20 cellular contexts compared by ENCODE assay signal in genomic region chr13:36543671-36544070, GRCh38.
DNase-seq lines count a peak whose midpoint lies in the region; ATAC-seq and TF ChIP-seq lines count a peak whose summit lies in the region.
"Had no signal": no experiment of that assay in that cellular context is flagged by ENCODE, and none has a peak within 500 bp of the region (broad histone marks: within the 10 kb centered on the region; RNA-seq: fewer than 3 reads in every experiment).

No MANE protein-coding gene starts in this region.

- H3K4me1 ChIP-seq in GM23338 (ENCODE audit: insufficient read depth): no peaks in the 10 kb centered on the region; the same call in 1 of the 2 replicates
- H3K4me1 ChIP-seq in right cardiac atrium (ENCODE audit: control insufficient read depth, insufficient read depth, low read length): no peaks in the 10 kb centered on the region
- no peaks in the 10 kb centered on the region for H3K4me1 ChIP-seq in tibial artery
- H3K4me1 ChIP-seq: psoas muscle, testis had no signal

- H3K4me1 Mint-ChIP-seq in GM23338: peaks cover 12% of the 10 kb centered on the region
- no peaks in the 10 kb centered on the region for H3K4me1 Mint-ChIP-seq in activated T-cell treated with anti-CD3 and anti-CD28 coated beads, Interleukin-2, amount 50 U/mL, for 4 hours (ENCODE audit: low read depth)
- H3K4me1 Mint-ChIP-seq: T-cell had no signal

- H3K79me2 ChIP-seq in GM23338 (replicated peaks; ENCODE audit: insufficient read depth): no peaks in the 10 kb centered on the region

- H3K27ac ChIP-seq in GM23338 (ENCODE audit: low read depth): no peak overlapping the region
- H3K27ac ChIP-seq in right cardiac atrium (ENCODE audit: low read length): no peak overlapping the region
- no peak overlapping the region for H3K27ac ChIP-seq in tibial artery
- H3K27ac ChIP-seq: psoas muscle, testis had no signal

- TF ChIP-seq CTCF in GM23338 (conservative IDR thresholded peaks at IDR 0.05; ENCODE audit: low read depth in 2 of 2): no peak
- no peak for TF ChIP-seq CTCF in tibial artery (IDR thresholded peaks at IDR 0.05)

- H2AFZ ChIP-seq in GM23338: peak overlapping the region; percentile 83

- peaks cover 12% of the 10 kb centered on the region for H3K9me3 Mint-ChIP-seq in GM23338
- peaks cover 17% of the 10 kb centered on the region for H3K9me3 Mint-ChIP-seq in activated T-cell treated with anti-CD3 and anti-CD28 coated beads, Interleukin-2, amount 50 U/mL, for 4 hours

- intact Hi-C loops in right cardiac atrium (cut with DNase I) (no loop called here), tibial artery (cut with DNase I; ENCODE audit: low total_unique reads) (no loop called here)

- H3K27me3 ChIP-seq in GM23338 (ENCODE audit: insufficient read depth) (no peaks in the 10 kb centered on the region), right cardiac atrium (ENCODE audit: control insufficient read depth, insufficient read depth) (no peaks in the 10 kb centered on the region), tibial artery (no peaks in the 10 kb centered on the region)
- H3K27me3 ChIP-seq: testis had no signal

- DNase-seq in GM23338 (ENCODE audit: low spot score) (no peak), NCI-H187 (lab: John Stamatoyannopoulos, UW) (peak; percentile 67 to 79), NCI-H774 (lab: John Stamatoyannopoulos, UW) (peak; percentile 42), right cardiac atrium (no peak), tibial artery (no peak)
- DNase-seq in activated T-cell treated with anti-CD3 and anti-CD28 coated beads, Interleukin-2, amount 50 U/mL, for 4 hours: no peak
- DNase-seq: activated CD4-positive, alpha-beta T cell treated with anti-CD3 and anti-CD28 coated beads, Interleukin-2, amount 50 U/mL, for 4 hours; activated naive CD4-positive, alpha-beta T cell treated with anti-CD3 and anti-CD28 coated beads, Interleukin-2, amount 50 U/mL, for 16 hours; activated T-cell treated with anti-CD3 and anti-CD28 coated beads for 4 hours; AML-193; cortex of kidney; Kasumi-1; NCI-H2107; psoas muscle; RPMI8226; T-cell; testis had no signal

- peaks cover 10% of the 10 kb centered on the region for H3K36me3 Mint-ChIP-seq in GM23338 (ENCODE audit: low read depth)
- H3K36me3 Mint-ChIP-seq in activated T-cell treated with anti-CD3 and anti-CD28 coated beads, Interleukin-2, amount 50 U/mL, for 4 hours (ENCODE audit: insufficient read depth): no peaks in the 10 kb centered on the region
- H3K36me3 Mint-ChIP-seq: T-cell had no signal

- H3K9me2 ChIP-seq in GM23338 (ENCODE audit: insufficient read depth): no peaks in the 10 kb centered on the region

- 15% methylated on average over 4 of the region's 4 CpGs for WGBS in right cardiac atrium

- H3K9me3 ChIP-seq in right cardiac atrium (ENCODE audit: control insufficient read depth, low read length): no peaks in the 10 kb centered on the region
- peaks cover 0 to 11% (median 6%) of the 10 kb centered on the region in 3 donors for H3K9me3 ChIP-seq in tibial artery
- H3K9me3 ChIP-seq: testis had no signal

- H3K4me3 ChIP-seq in GM23338 (no peak overlapping the region), right cardiac atrium (ENCODE audit: low read length) (no peak overlapping the region), tibial artery (no peak overlapping the region)
- H3K4me3 ChIP-seq: psoas muscle, testis had no signal

- H3K4me3 Mint-ChIP-seq in GM23338: no peak overlapping the region
- no peak overlapping the region for H3K4me3 Mint-ChIP-seq in activated T-cell treated with anti-CD3 and anti-CD28 coated beads, Interleukin-2, amount 50 U/mL, for 4 hours
- H3K4me3 Mint-ChIP-seq: nephron, T-cell had no signal

- no peaks in the 10 kb centered on the region for H3F3A ChIP-seq in GM23338 (replicated peaks; ENCODE audit: low read depth)

- no peak overlapping the region for H3K4me2 ChIP-seq in GM23338

- H3K27ac Mint-ChIP-seq in GM23338: no peak overlapping the region
- H3K27ac Mint-ChIP-seq: T-cell had no signal

- H3K36me3 ChIP-seq in GM23338 (ENCODE audit: insufficient read depth) (no peaks in the 10 kb centered on the region), tibial artery (no peaks in the 10 kb centered on the region)

- H3K27me3 Mint-ChIP-seq in GM23338 (ENCODE audit: insufficient read depth, low read depth, poor library complexity): peaks cover 3% of the 10 kb centered on the region
- no peaks in the 10 kb centered on the region for H3K27me3 Mint-ChIP-seq in activated T-cell treated with anti-CD3 and anti-CD28 coated beads, Interleukin-2, amount 50 U/mL, for 4 hours (ENCODE audit: low read depth)

- ATAC-seq in GM23338 (no peak), right cardiac atrium (peak; percentile 31 to 61), GM21717 (IDR thresholded peaks at IDR 0.05; ENCODE audit: unreplicated experiment) (no peak), GM21381 (IDR thresholded peaks at IDR 0.05; ENCODE audit: unreplicated experiment) (no peak)
- no peak for ATAC-seq in activated T-cell treated with anti-CD3 and anti-CD28 coated beads, Interleukin-2, amount 50 U/mL, for 4 hours
- ATAC-seq: psoas muscle, T-cell had no signal

- no peaks in the 10 kb centered on the region for H4K20me1 ChIP-seq in GM23338 (replicated peaks; ENCODE audit: insufficient read depth)

TF ChIP-seq in GM23338, 12 proteins besides CTCF, POLR2A, EP300 and RAD21:
- TF ChIP-seq ZNF331 (CRISPR knock-in tag; IDR thresholded peaks at IDR 0.05; ENCODE audit: low read depth) (no peak), EZH2 (IDR thresholded peaks at IDR 0.05; ENCODE audit: low read depth, unreplicated experiment) (no peak), ZNF114 (CRISPR knock-in tag; IDR thresholded peaks at IDR 0.05) (no peak), REST (IDR thresholded peaks at IDR 0.05; ENCODE audit: unreplicated experiment) (no peak), EZH2phosphoT487 (IDR thresholded peaks at IDR 0.05; ENCODE audit: unreplicated experiment) (no peak)
- TF ChIP-seq, protein P1, sequence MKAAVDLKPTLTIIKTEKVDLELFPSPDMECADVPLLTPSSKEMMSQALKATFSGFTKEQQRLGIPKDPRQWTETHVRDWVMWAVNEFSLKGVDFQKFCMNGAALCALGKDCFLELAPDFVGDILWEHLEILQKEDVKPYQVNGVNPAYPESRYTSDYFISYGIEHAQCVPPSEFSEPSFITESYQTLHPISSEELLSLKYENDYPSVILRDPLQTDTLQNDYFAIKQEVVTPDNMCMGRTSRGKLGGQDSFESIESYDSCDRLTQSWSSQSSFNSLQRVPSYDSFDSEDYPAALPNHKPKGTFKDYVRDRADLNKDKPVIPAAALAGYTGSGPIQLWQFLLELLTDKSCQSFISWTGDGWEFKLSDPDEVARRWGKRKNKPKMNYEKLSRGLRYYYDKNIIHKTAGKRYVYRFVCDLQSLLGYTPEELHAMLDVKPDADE (IDR thresholded peaks at IDR 0.05): no peak

Comparison
In these comparisons a context has a peak if more than half of its experiments do, and no peak if none do; other contexts are left out.
1. ATAC-seq: peak in right cardiac atrium (2 of 2); none in GM23338 (single experiment), GM21717 (single experiment), GM21381 (single experiment) and activated T-cell treated with anti-CD3 and anti-CD28 coated beads, Interleukin-2, amount 50 U/mL, for 4 hours (0 of 2).
2. DNase-seq: peak in NCI-H187 (2 of 2) and NCI-H774 (single experiment); none in GM23338 (single experiment), right cardiac atrium (0 of 3), tibial artery (0 of 2) and activated T-cell treated with anti-CD3 and anti-CD28 coated beads, Interleukin-2, amount 50 U/mL, for 4 hours (single experiment).